13 cellular contexts compared by ENCODE assay signal in genomic region chr10:70357447-70358035, GRCh38. TPM values are rescaled to one million over a fixed set of nuclear protein-coding genes. Genes with fewer than 3 reads are reported as not detected.
DNase-seq lines count a peak whose midpoint lies in the region; ATAC-seq, FAIRE-seq and TF ChIP-seq lines count a peak whose summit lies in the region.
"Had no signal": no experiment of that assay in that cellular context is flagged by ENCODE, and none has a peak within 500 bp of the region (broad histone marks: within the 10 kb centered on the region; RNA-seq: fewer than 3 reads in every experiment).

No MANE protein-coding gene starts in this region.

- H3K4me3 Mint-ChIP-seq in progenitor cell of endocrine pancreas (ENCODE audit: low read depth) = no peak overlapping the region
- H3K4me3 Mint-ChIP-seq in activated T-cell treated with anti-CD3 and anti-CD28 coated beads, Interleukin-2, amount 50 U/mL, for 4 hours = no peak overlapping the region
- H3K4me3 Mint-ChIP-seq: activated CD4-positive, alpha-beta T cell treated with anti-CD3 and anti-CD28 coated beads, Interleukin-2, amount 10 ng/mL, durations not matched to agents 7 days and 5 days had no signal

- no peak for ATAC-seq in activated T-cell treated with anti-CD3 and anti-CD28 coated beads, Interleukin-2, amount 50 U/mL, for 4 hours

- H3K27me3 Mint-ChIP-seq in progenitor cell of endocrine pancreas = no peaks in the 10 kb centered on the region
- H3K27me3 Mint-ChIP-seq in activated T-cell treated with anti-CD3 and anti-CD28 coated beads, Interleukin-2, amount 50 U/mL, for 4 hours (ENCODE audit: low read depth) = no peaks in the 10 kb centered on the region
- H3K27me3 Mint-ChIP-seq: activated CD4-positive, alpha-beta T cell treated with anti-CD3 and anti-CD28 coated beads, Interleukin-2, amount 10 ng/mL, durations not matched to agents 7 days and 5 days had no signal

- no peaks in the 10 kb centered on the region for H3K9me3 Mint-ChIP-seq in progenitor cell of endocrine pancreas (ENCODE audit: low read depth)
- no peaks in the 10 kb centered on the region for H3K9me3 Mint-ChIP-seq in activated T-cell treated with anti-CD3 and anti-CD28 coated beads, Interleukin-2, amount 50 U/mL, for 4 hours
- H3K9me3 Mint-ChIP-seq: activated CD4-positive, alpha-beta T cell treated with anti-CD3 and anti-CD28 coated beads, Interleukin-2, amount 10 ng/mL, durations not matched to agents 7 days and 5 days had no signal

- H3K36me3 Mint-ChIP-seq in progenitor cell of endocrine pancreas (ENCODE audit: insufficient read depth) = no peaks in the 10 kb centered on the region
- no peaks in the 10 kb centered on the region for H3K36me3 Mint-ChIP-seq in activated T-cell treated with anti-CD3 and anti-CD28 coated beads, Interleukin-2, amount 50 U/mL, for 4 hours (ENCODE audit: insufficient read depth)

- H3K27ac Mint-ChIP-seq in progenitor cell of endocrine pancreas = no peak overlapping the region
- H3K27ac Mint-ChIP-seq: activated CD4-positive, alpha-beta T cell treated with anti-CD3 and anti-CD28 coated beads, Interleukin-2, amount 10 ng/mL, durations not matched to agents 7 days and 5 days had no signal

- no peaks in the 10 kb centered on the region for H3K4me1 Mint-ChIP-seq in progenitor cell of endocrine pancreas (ENCODE audit: low read depth)
- peaks cover 17% of the 10 kb centered on the region for H3K4me1 Mint-ChIP-seq in activated T-cell treated with anti-CD3 and anti-CD28 coated beads, Interleukin-2, amount 50 U/mL, for 4 hours (ENCODE audit: low read depth)

- FAIRE-seq in GM19239 (lab: Jason Lieb, UNC) = peak; percentile 83
- no peak for FAIRE-seq in D721Med (lab: Jason Lieb, UNC)

- DNase-seq in CD1c-positive myeloid dendritic cell (ENCODE audit: extremely low spot score) = peak; percentile 56
- no peak for DNase-seq in GM19239 (ENCODE audit: insufficient read length, low spot score)
- DNase-seq in RPMI7951 (ENCODE audit: low read depth) = peak; percentile 40
- DNase-seq in hepatic stellate cell (ENCODE audit: low spot score) = peak; percentile 25
- DNase-seq in progenitor cell of endocrine pancreas (ENCODE audit: low spot score, unreplicated experiment) = no peak
- DNase-seq in SK-N-DZ (ENCODE audit: low spot score) = no peak
- DNase-seq in activated T-cell treated with anti-CD3 and anti-CD28 coated beads, Interleukin-2, amount 50 U/mL, for 4 hours = no peak
- no peak for DNase-seq in D721Med (ENCODE audit: insufficient read length, low spot score)
- DNase-seq: activated CD4-positive, alpha-beta T cell treated with anti-CD3 and anti-CD28 coated beads, Interleukin-2, amount 10 ng/mL, durations not matched to agents 7 days and 5 days; anterior cingulate cortex; COR-L47; NK-92 treated with Interleukin-12 subunit alpha and Interleukin-12 subunit beta, amount 100 ng/mL, for 24 hours; T-helper 2 cell had no signal

- TF ChIP-seq CTCF in progenitor cell of endocrine pancreas (IDR thresholded peaks at IDR 0.05; ENCODE audit: unreplicated experiment) (no peak), D721Med (IDR thresholded peaks at IDR 0.05; ENCODE audit: insufficient read depth, missing control alignments) (no peak)

RNA-seq across cellular contexts. Expression of gene LRRC20, which starts 24.9 kb away (rescaled TPM):
- total RNA-seq in RPMI7951 (2014; rRNA removed; shearing (Covaris generic)) = 4.5 and 5.6 TPM in 2 replicates
- 16.7 and 19.6 TPM in 2 replicates for total RNA-seq in progenitor cell of endocrine pancreas
- 43.3 and 65.3 TPM in 2 replicates for polyA plus RNA-seq in SK-N-DZ (2014; cell fraction: cytosol; rRNA removed)
- 31.6 and 38.2 TPM in 2 replicates for polyA plus RNA-seq in SK-N-DZ (2014; cell fraction: nucleus; rRNA removed)
- 10 to 100 TPM in 1 of 3 donors, 1 to 10 TPM in 2; 5.3 to 11.3 (median 7.6) TPM for total RNA-seq in activated T-cell treated with anti-CD3 and anti-CD28 coated beads, Interleukin-2, amount 50 U/mL, for 4 hours

RNA-seq across cellular contexts. Expression of gene EIF4EBP2, which starts 46.4 kb away (rescaled TPM):
- 24.8 and 26.1 TPM in 2 replicates for total RNA-seq in RPMI7951 (2014; rRNA removed; shearing (Covaris generic))
- 99.6 and 101 TPM in 2 replicates for total RNA-seq in progenitor cell of endocrine pancreas
- 47.0 and 52.0 TPM in 2 replicates for polyA plus RNA-seq in SK-N-DZ (2014; cell fraction: cytosol; rRNA removed)
- 16.3 and 24.3 TPM in 2 replicates for polyA plus RNA-seq in SK-N-DZ (2014; cell fraction: nucleus; rRNA removed)
- 10 to 100 TPM; 28.0 to 29.4 (median 28.3) TPM for total RNA-seq in activated T-cell treated with anti-CD3 and anti-CD28 coated beads, Interleukin-2, amount 50 U/mL, for 4 hours

Comparison
In these comparisons a context has a peak if more than half of its experiments do, and no peak if none do; other contexts are left out.
1. DNase-seq: peak in CD1c-positive myeloid dendritic cell (single experiment), RPMI7951 (single experiment) and hepatic stellate cell (single experiment); none in GM19239 (single experiment), progenitor cell of endocrine pancreas (single experiment), SK-N-DZ (single experiment), activated T-cell treated with anti-CD3 and anti-CD28 coated beads, Interleukin-2, amount 50 U/mL, for 4 hours (single experiment) and D721Med (single experiment).